Comparison of ENCODE assay signal across 13 cellular contexts in genomic region chr16:23119570-23119969, GRCh38. TPM values are rescaled to one million over a fixed set of nuclear protein-coding genes. Genes with fewer than 3 reads are reported as not detected.
DNase-seq lines count a peak whose midpoint lies in the region; ATAC-seq and TF ChIP-seq lines count a peak whose summit lies in the region.
"Had no signal": no experiment of that assay in that cellular context is flagged by ENCODE, and none has a peak within 500 bp of the region (broad histone marks: within the 10 kb centered on the region; RNA-seq: fewer than 3 reads in every experiment).

No MANE protein-coding gene starts in this region.

- H3K9ac ChIP-seq in skeletal muscle satellite cell (ENCODE audit: low read depth, low read length): peak overlapping the region; percentile 56

- CTCF ChIA-PET in HEK293 (lab: Yijun Ruan, JAX): no interaction called here

- TF ChIP-seq CTCF in HEK293 (tag by site-specific recombination; IDR thresholded peaks at IDR 0.05) (no peak), ascending aorta (IDR thresholded peaks at IDR 0.05) (no peak)

- intact Hi-C loops in ascending aorta (cut with DNase I): loop anchor here (5.0 kb wide), 1 partner anchor 47 kb away; no protein-coding TSS in a partner anchor

- H3K4me1 ChIP-seq in HEK293 (ENCODE audit: control insufficient read depth, insufficient read depth, low read length) (peaks cover 15% of the 10 kb centered on the region; the same call in 1 of the 2 replicates), ascending aorta (peaks cover 4 to 40% of the 10 kb centered on the region in 2 donors), skeletal muscle satellite cell (ENCODE audit: control insufficient read depth, insufficient read depth, low read length) (peaks cover 31% of the 10 kb centered on the region)

- H3K36me3 ChIP-seq in HEK293 (ENCODE audit: control insufficient read depth in 2 of 2, insufficient read depth in 1 of 2, low read length in 2 of 2): no peaks in the 10 kb centered on the region
- H3K36me3 ChIP-seq in ascending aorta: no peaks in the 10 kb centered on the region
- H3K36me3 ChIP-seq in skeletal muscle satellite cell (ENCODE audit: insufficient read depth, low read length): no peaks in the 10 kb centered on the region

- H3K27ac ChIP-seq in HEK293 (ENCODE audit: extremely low read depth, low read depth, low read length) (no peak overlapping the region), ascending aorta (peak overlapping the region; percentile 76 to 82)

- DNase-seq in ascending aorta (ENCODE audit: low spot score in 2 of 2) (no peak), fibroblast of the conjunctiva (ENCODE audit: low read depth) (peak; percentile 53), NCI-H2029 (lab: John Stamatoyannopoulos, UW) (no peak)
- DNase-seq in stimulated activated CD4-positive, alpha-beta T cell treated with anti-CD3 and anti-CD28 coated beads, Interleukin-12 subunit alpha, Interleukin-12 subunit beta, amount 100 ng/mL, for 4 hours: no peak
- DNase-seq: activated CD4-positive, alpha-beta T cell treated with anti-CD3 and anti-CD28 coated beads, Interleukin-2, amount 50 U/mL, for 4 hours; CD4-positive, alpha-beta memory T cell; immature natural killer cell had no signal

- H3K9me3 ChIP-seq in HEK293 (ENCODE audit: control insufficient read depth, insufficient read depth, low read depth, low read length) (no peaks in the 10 kb centered on the region), ascending aorta (no peaks in the 10 kb centered on the region), skeletal muscle satellite cell (replicated peaks; ENCODE audit: low read length) (no peaks in the 10 kb centered on the region)

- no peaks in the 10 kb centered on the region for H3K27me3 ChIP-seq in ascending aorta
- no peaks in the 10 kb centered on the region for H3K27me3 ChIP-seq in skeletal muscle satellite cell (ENCODE audit: control insufficient read depth, insufficient read depth, low read length)

- ATAC-seq in GM19035 (IDR thresholded peaks at IDR 0.05; ENCODE audit: unreplicated experiment) (no peak), HG03457 (IDR thresholded peaks at IDR 0.05; ENCODE audit: unreplicated experiment) (no peak)
- ATAC-seq: activated T-helper 17 cell treated with anti-CD3 and anti-CD28 coated beads, Interleukin-2, amount 50 U/mL, for 72 hours; HCT116 had no signal

- peak overlapping the region; percentile 29 for H3K4me2 ChIP-seq in skeletal muscle satellite cell (ENCODE audit: low read length)

- H3K4me3 ChIP-seq in HEK293 (ENCODE audit: low read depth, low read length) (no peak overlapping the region), ascending aorta (no peak overlapping the region), skeletal muscle satellite cell (ENCODE audit: low read length) (no peak overlapping the region)

- POLR2A ChIA-PET in HEK293 (lab: Yijun Ruan, JAX): interaction anchor here (1.0 kb wide), 1 partner anchor 30 kb away, joined by 3 read pairs; the partner anchor contains the start of gene USP31

TF ChIP-seq in HEK293, 187 proteins besides CTCF, POLR2A, EP300 and RAD21:
- TF ChIP-seq ZNF211 (tag by site-specific recombination; IDR thresholded peaks at IDR 0.05; ENCODE audit: low read depth) (no peak), ZBTB17 (tag by site-specific recombination; IDR thresholded peaks at IDR 0.05) (peak; percentile 89), PRDM6 (tag by site-specific recombination; IDR thresholded peaks at IDR 0.05) (peak; percentile 44; the same call in 1 of the 2 replicates), ZNF146 (tag by site-specific recombination; IDR thresholded peaks at IDR 0.05) (no peak), ZNF623 (tag by site-specific recombination; IDR thresholded peaks at IDR 0.05) (no peak)
TF ChIP-seq in HEK293: peak in this region for 2.

RNA-seq across cellular contexts. Expression of gene USP31, which starts 29.7 kb away (rescaled TPM):
- total RNA-seq in ascending aorta: 6.2 TPM
- 9.2 and 9.6 TPM in 2 replicates for total RNA-seq in skeletal muscle satellite cell (2012; rRNA removed)
